In genomic region chr6:157669747-157670216, GRCh38 we compare ENCODE assay signal across 9 cellular contexts.
A peak's percentile ranks its signal among the peaks of the same experiment; 100 is the strongest.
DNase-seq lines count a peak whose midpoint lies in the region; ATAC-seq and TF ChIP-seq lines count a peak whose summit lies in the region.
"Had no signal": no experiment of that assay in that cellular context is flagged by ENCODE, and none has a peak within 500 bp of the region (broad histone marks: within the 10 kb centered on the region; RNA-seq: fewer than 3 reads in every experiment).

No MANE protein-coding gene starts in this region.

- H3K4me3 ChIP-seq in adrenal gland, result no peak overlapping the region

- TF ChIP-seq CTCF in adrenal gland (IDR thresholded peaks at IDR 0.05), result peak in 2 of 6 experiments; percentile 25 to 29
- peak; percentile 17 for TF ChIP-seq CTCF in progenitor cell of endocrine pancreas (IDR thresholded peaks at IDR 0.05; ENCODE audit: unreplicated experiment)

- peak; percentile 28 for DNase-seq in activated T-cell treated with anti-CD3 and anti-CD28 coated beads, Interleukin-2, amount 50 U/mL, for 1 hour
- DNase-seq in activated T-cell treated with anti-CD3 and anti-CD28 coated beads for 4 hours, result no peak
- DNase-seq in adrenal gland, result peak; percentile 39 to 83 (median 56)
- DNase-seq in left ventricle myocardium superior, result peak; percentile 91
- DNase-seq in progenitor cell of endocrine pancreas (ENCODE audit: low spot score, unreplicated experiment), result no peak
- DNase-seq: activated B cell treated with CpG ODN at 0.5 μM for 24 hours had no signal

- no peaks in the 10 kb centered on the region for H3K36me3 ChIP-seq in adrenal gland (replicated peaks in 1 of 2)

- H3K4me3 Mint-ChIP-seq in progenitor cell of endocrine pancreas (ENCODE audit: low read depth), result no peak overlapping the region
- H3K4me3 Mint-ChIP-seq: activated B cell treated with CpG ODN at 0.5 μM for 24 hours had no signal

- H3K9me3 Mint-ChIP-seq in progenitor cell of endocrine pancreas (ENCODE audit: low read depth), result no peaks in the 10 kb centered on the region
- H3K9me3 Mint-ChIP-seq: activated B cell treated with CpG ODN at 0.5 μM for 24 hours had no signal

- peaks cover 0 to 32% of the 10 kb centered on the region in 2 donors for H3K4me1 ChIP-seq in adrenal gland (replicated peaks in 1 of 2)

- TF ChIP-seq POLR2A in adrenal gland (IDR thresholded peaks at IDR 0.05), result no peak

- 41 to 78% (median 53%) methylated on average over 9 to 14 of the region's 14 CpGs for WGBS in adrenal gland, 4 donors

- H3K27ac ChIP-seq in adrenal gland, result peak overlapping the region in 3 of 5 donors; percentile 45 to 72 (median 59)

- H3K36me3 Mint-ChIP-seq in progenitor cell of endocrine pancreas (ENCODE audit: insufficient read depth), result no peaks in the 10 kb centered on the region

- no peaks in the 10 kb centered on the region for H3K9me3 ChIP-seq in adrenal gland (replicated peaks in 1 of 3)

- peaks cover 18% of the 10 kb centered on the region for H3K27me3 Mint-ChIP-seq in progenitor cell of endocrine pancreas
- H3K27me3 Mint-ChIP-seq: activated B cell treated with CpG ODN at 0.5 μM for 24 hours had no signal

- intact Hi-C loops in adrenal gland (cut with DNase I) (loop anchor here (5.0 to 10.0 kb wide), 2 partner anchors 355 to 357 kb away; no protein-coding TSS in a partner anchor), left ventricle myocardium superior (cut with micrococcal nuclease) (loop anchor here (5.0 kb wide), 1 partner anchor 352 kb away; no protein-coding TSS in a partner anchor)

- no peak overlapping the region for H3K27ac Mint-ChIP-seq in progenitor cell of endocrine pancreas
- H3K27ac Mint-ChIP-seq: activated B cell treated with CpG ODN at 0.5 μM for 24 hours had no signal

- H3K4me1 Mint-ChIP-seq in progenitor cell of endocrine pancreas (ENCODE audit: low read depth), result peaks cover 5% of the 10 kb centered on the region

- H3K27me3 ChIP-seq in adrenal gland, result no peaks in the 10 kb centered on the region

- ATAC-seq in left ventricle myocardium superior (peak; percentile 94), HG03095 (IDR thresholded peaks at IDR 0.05; ENCODE audit: unreplicated experiment) (no peak), HG02938 (IDR thresholded peaks at IDR 0.05; ENCODE audit: unreplicated experiment) (no peak), HG03521 (IDR thresholded peaks at IDR 0.05; ENCODE audit: unreplicated experiment) (no peak)

Comparison
In these comparisons a context has a peak if more than half of its experiments do, and no peak if none do; other contexts are left out.
1. DNase-seq: peak in activated T-cell treated with anti-CD3 and anti-CD28 coated beads, Interleukin-2, amount 50 U/mL, for 1 hour (single experiment), adrenal gland (7 of 7) and left ventricle myocardium superior (single experiment); none in activated T-cell treated with anti-CD3 and anti-CD28 coated beads for 4 hours (single experiment) and progenitor cell of endocrine pancreas (single experiment).